In genomic region chr16:1651509-1652342, GRCh38 we compare ENCODE assay signal across 1 cellular context.
TF ChIP-seq lines count a peak whose summit lies in the region.

No MANE protein-coding gene starts in this region.

TF ChIP-seq in HCT116, 20 proteins besides CTCF, POLR2A, EP300 and RAD21:
- TF ChIP-seq MAX (IDR thresholded peaks at IDR 0.05) (no peak), REST (IDR thresholded peaks at IDR 0.05; ENCODE audit: low read depth) (no peak), ZBTB33 (IDR thresholded peaks at IDR 0.05; ENCODE audit: extremely low read depth, insufficient replicate concordance, low read length) (no peak), SIN3A (IDR thresholded peaks at IDR 0.05; ENCODE audit: low read depth) (no peak), EGR1 (IDR thresholded peaks at IDR 0.05; ENCODE audit: low read depth) (no peak), CBX3 (IDR thresholded peaks at IDR 0.05; ENCODE audit: low read depth) (no peak)
